Comparison of ENCODE assay signal across 1 cellular context in the genomic region with DNA sequence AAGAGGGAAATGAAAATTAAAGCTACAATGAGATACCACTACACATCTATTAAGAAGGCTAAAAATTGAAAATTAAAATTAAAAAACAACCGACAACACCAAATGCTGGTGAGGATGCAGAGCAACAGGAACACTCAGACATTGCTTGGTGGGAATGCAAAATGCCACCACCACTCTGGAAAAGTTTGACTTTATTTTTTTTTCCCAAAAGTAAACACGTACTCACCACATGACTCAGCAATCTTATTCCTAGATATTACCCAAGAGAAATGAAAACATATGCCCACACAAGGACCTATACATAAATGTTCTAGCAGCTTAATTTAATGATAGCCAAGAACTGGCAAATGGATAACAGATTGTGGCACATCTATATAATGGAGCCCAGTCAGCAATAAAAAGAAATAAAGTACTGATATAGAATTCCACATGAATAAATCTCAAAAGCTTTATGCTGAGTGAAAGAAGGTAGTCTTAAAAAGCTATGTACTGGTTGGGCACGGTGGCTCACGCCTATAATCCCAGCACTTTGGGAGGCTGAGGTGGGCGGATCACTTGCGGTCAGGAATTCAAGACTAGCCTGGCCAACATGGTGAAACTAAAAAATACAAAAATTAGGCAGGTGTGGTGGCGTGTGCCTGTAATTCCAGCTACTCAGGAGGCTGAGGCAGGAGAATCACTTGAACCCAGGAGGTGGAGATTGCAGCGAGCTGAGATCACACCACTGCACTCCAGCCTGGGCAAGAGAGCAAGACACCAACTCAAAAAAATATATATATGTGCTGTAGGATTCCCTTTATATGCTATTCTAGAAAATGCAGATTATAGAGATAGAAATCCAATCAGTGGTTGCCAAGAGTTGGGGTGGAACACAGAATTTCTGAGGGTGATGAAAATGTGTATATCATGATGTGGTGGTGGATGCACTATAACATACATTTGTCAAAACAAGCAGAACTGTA.
A peak's percentile ranks its signal among the peaks of the same experiment; 100 is the strongest.
TF ChIP-seq lines count a peak whose summit lies in the region.

No MANE protein-coding gene starts in this region.

TF ChIP-seq in HepG2, 621 proteins besides CTCF, POLR2A, EP300 and RAD21 (continues in another document):
- peak; percentile 72 for TF ChIP-seq KAT8 (CRISPR knock-in tag; IDR thresholded peaks at IDR 0.05)
- no peak for TF ChIP-seq RBM22 (optimal IDR thresholded peaks at IDR 0.05; ENCODE audit: low read length)
- no peak for TF ChIP-seq PTBP1 (IDR thresholded peaks at IDR 0.05; ENCODE audit: low read depth, low read length, poor library complexity, severe bottlenecking)
- peak in 1 of 2 experiments; percentile 73; a peak in 2 of 4 replicates for TF ChIP-seq KLF16 (CRISPR knock-in tag; IDR thresholded peaks at IDR 0.05)
- TF ChIP-seq, protein P1, sequence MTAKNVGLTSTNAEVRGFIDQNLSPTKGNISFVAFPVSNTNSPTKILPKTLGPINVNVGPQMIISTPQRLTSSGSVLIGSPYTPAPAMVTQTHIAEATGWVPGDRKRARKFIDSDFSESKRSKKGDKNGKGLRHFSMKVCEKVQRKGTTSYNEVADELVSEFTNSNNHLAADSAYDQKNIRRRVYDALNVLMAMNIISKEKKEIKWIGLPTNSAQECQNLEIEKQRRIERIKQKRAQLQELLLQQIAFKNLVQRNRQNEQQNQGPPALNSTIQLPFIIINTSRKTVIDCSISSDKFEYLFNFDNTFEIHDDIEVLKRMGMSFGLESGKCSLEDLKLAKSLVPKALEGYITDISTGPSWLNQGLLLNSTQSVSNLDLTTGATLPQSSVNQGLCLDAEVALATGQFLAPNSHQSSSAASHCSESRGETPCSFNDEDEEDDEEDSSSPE (CRISPR knock-in tag; IDR thresholded peaks at IDR 0.05) = 0 out of 2 replicates have a peak, but pooled peaks have one; percentile 27
- no peak for TF ChIP-seq HNRNPUL1 (IDR thresholded peaks at IDR 0.05; ENCODE audit: low read depth, low read length)
- no peak for TF ChIP-seq ATF7 (IDR thresholded peaks at IDR 0.05)
- TF ChIP-seq ATF7 (CRISPR knock-in tag; IDR thresholded peaks at IDR 0.05) = no peak
- TF ChIP-seq, protein P2, sequence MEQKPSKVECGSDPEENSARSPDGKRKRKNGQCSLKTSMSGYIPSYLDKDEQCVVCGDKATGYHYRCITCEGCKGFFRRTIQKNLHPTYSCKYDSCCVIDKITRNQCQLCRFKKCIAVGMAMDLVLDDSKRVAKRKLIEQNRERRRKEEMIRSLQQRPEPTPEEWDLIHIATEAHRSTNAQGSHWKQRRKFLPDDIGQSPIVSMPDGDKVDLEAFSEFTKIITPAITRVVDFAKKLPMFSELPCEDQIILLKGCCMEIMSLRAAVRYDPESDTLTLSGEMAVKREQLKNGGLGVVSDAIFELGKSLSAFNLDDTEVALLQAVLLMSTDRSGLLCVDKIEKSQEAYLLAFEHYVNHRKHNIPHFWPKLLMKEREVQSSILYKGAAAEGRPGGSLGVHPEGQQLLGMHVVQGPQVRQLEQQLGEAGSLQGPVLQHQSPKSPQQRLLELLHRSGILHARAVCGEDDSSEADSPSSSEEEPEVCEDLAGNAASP (CRISPR knock-in tag; IDR thresholded peaks at IDR 0.05; ENCODE audit: borderline replicate concordance) = peak; percentile 55; the same call in 1 of the 2 replicates
- 0 out of 2 replicates have a peak, but pooled peaks have one; percentile 5 for TF ChIP-seq FOSL1 (CRISPR knock-in tag; IDR thresholded peaks at IDR 0.05; ENCODE audit: borderline replicate concordance)
- TF ChIP-seq, protein P3, sequence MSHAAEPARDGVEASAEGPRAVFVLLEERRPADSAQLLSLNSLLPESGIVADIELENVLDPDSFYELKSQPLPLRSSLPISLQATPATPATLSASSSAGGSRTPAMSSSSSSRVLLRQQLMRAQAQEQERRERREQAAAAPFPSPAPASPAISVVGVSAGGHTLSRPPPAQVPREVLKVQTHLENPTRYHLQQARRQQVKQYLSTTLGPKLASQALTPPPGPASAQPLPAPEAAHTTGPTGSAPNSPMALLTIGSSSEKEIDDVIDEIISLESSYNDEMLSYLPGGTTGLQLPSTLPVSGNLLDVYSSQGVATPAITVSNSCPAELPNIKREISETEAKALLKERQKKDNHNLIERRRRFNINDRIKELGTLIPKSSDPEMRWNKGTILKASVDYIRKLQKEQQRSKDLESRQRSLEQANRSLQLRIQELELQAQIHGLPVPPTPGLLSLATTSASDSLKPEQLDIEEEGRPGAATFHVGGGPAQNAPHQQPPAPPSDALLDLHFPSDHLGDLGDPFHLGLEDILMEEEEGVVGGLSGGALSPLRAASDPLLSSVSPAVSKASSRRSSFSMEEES (CRISPR knock-in tag; IDR thresholded peaks at IDR 0.05) = peak; percentile 48; the same call in 1 of the 2 replicates
- TF ChIP-seq ZNF234 (CRISPR knock-in tag; conservative IDR thresholded peaks at IDR 0.05) = no peak
- peak; percentile 54; the same call in 1 of the 2 replicates for TF ChIP-seq THAP11 (CRISPR knock-in tag; IDR thresholded peaks at IDR 0.05)
- TF ChIP-seq, protein P4, sequence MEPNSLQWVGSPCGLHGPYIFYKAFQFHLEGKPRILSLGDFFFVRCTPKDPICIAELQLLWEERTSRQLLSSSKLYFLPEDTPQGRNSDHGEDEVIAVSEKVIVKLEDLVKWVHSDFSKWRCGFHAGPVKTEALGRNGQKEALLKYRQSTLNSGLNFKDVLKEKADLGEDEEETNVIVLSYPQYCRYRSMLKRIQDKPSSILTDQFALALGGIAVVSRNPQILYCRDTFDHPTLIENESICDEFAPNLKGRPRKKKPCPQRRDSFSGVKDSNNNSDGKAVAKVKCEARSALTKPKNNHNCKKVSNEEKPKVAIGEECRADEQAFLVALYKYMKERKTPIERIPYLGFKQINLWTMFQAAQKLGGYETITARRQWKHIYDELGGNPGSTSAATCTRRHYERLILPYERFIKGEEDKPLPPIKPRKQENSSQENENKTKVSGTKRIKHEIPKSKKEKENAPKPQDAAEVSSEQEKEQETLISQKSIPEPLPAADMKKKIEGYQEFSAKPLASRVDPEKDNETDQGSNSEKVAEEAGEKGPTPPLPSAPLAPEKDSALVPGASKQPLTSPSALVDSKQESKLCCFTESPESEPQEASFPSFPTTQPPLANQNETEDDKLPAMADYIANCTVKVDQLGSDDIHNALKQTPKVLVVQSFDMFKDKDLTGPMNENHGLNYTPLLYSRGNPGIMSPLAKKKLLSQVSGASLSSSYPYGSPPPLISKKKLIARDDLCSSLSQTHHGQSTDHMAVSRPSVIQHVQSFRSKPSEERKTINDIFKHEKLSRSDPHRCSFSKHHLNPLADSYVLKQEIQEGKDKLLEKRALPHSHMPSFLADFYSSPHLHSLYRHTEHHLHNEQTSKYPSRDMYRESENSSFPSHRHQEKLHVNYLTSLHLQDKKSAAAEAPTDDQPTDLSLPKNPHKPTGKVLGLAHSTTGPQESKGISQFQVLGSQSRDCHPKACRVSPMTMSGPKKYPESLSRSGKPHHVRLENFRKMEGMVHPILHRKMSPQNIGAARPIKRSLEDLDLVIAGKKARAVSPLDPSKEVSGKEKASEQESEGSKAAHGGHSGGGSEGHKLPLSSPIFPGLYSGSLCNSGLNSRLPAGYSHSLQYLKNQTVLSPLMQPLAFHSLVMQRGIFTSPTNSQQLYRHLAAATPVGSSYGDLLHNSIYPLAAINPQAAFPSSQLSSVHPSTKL (CRISPR knock-in tag; IDR thresholded peaks at IDR 0.05) = peak; percentile 87
- TF ChIP-seq, protein P5, sequence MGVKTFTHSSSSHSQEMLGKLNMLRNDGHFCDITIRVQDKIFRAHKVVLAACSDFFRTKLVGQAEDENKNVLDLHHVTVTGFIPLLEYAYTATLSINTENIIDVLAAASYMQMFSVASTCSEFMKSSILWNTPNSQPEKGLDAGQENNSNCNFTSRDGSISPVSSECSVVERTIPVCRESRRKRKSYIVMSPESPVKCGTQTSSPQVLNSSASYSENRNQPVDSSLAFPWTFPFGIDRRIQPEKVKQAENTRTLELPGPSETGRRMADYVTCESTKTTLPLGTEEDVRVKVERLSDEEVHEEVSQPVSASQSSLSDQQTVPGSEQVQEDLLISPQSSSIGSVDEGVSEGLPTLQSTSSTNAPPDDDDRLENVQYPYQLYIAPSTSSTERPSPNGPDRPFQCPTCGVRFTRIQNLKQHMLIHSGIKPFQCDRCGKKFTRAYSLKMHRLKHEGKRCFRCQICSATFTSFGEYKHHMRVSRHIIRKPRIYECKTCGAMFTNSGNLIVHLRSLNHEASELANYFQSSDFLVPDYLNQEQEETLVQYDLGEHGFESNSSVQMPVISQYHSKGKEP (CRISPR knock-in tag; IDR thresholded peaks at IDR 0.05) = no peak
- TF ChIP-seq MAFK (conservative IDR thresholded peaks at IDR 0.05 in 1 of 2, IDR thresholded peaks at IDR 0.05 in 1 of 2; ENCODE audit: low read length in 2 of 2) = peak; percentile 94 to 98
- peak; percentile 74 for TF ChIP-seq RARA (CRISPR knock-in tag; IDR thresholded peaks at IDR 0.05)
- no peak for TF ChIP-seq FOXO1 (CRISPR knock-in tag; IDR thresholded peaks at IDR 0.05)
- TF ChIP-seq, protein P6, sequence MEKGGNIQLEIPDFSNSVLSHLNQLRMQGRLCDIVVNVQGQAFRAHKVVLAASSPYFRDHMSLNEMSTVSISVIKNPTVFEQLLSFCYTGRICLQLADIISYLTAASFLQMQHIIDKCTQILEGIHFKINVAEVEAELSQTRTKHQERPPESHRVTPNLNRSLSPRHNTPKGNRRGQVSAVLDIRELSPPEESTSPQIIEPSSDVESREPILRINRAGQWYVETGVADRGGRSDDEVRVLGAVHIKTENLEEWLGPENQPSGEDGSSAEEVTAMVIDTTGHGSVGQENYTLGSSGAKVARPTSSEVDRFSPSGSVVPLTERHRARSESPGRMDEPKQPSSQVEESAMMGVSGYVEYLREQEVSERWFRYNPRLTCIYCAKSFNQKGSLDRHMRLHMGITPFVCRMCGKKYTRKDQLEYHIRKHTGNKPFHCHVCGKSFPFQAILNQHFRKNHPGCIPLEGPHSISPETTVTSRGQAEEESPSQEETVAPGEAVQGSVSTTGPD (CRISPR knock-in tag; IDR thresholded peaks at IDR 0.05) = peak; percentile 38; the same call in 1 of the 2 replicates
- TF ChIP-seq U2AF2 (IDR thresholded peaks at IDR 0.05; ENCODE audit: low read depth, low read length) = no peak
- TF ChIP-seq ZNF773 (CRISPR knock-in tag; IDR thresholded peaks at IDR 0.05; ENCODE audit: borderline replicate concordance) = no peak
- no peak for TF ChIP-seq SOX13 (IDR thresholded peaks at IDR 0.05)
- TF ChIP-seq SOX13 (CRISPR knock-in tag; conservative IDR thresholded peaks at IDR 0.05 in 1 of 2, IDR thresholded peaks at IDR 0.05 in 1 of 2) = peak in 1 of 2 experiments; percentile 52; a peak in 1 of 4 replicates
- TF ChIP-seq CCDC6 (CRISPR knock-in tag; IDR thresholded peaks at IDR 0.05) = 0 out of 2 replicates have a peak, but pooled peaks have one; percentile 16
- peak; percentile 93 for TF ChIP-seq GATAD2A (CRISPR knock-in tag; IDR thresholded peaks at IDR 0.05)
- TF ChIP-seq, protein P7, sequence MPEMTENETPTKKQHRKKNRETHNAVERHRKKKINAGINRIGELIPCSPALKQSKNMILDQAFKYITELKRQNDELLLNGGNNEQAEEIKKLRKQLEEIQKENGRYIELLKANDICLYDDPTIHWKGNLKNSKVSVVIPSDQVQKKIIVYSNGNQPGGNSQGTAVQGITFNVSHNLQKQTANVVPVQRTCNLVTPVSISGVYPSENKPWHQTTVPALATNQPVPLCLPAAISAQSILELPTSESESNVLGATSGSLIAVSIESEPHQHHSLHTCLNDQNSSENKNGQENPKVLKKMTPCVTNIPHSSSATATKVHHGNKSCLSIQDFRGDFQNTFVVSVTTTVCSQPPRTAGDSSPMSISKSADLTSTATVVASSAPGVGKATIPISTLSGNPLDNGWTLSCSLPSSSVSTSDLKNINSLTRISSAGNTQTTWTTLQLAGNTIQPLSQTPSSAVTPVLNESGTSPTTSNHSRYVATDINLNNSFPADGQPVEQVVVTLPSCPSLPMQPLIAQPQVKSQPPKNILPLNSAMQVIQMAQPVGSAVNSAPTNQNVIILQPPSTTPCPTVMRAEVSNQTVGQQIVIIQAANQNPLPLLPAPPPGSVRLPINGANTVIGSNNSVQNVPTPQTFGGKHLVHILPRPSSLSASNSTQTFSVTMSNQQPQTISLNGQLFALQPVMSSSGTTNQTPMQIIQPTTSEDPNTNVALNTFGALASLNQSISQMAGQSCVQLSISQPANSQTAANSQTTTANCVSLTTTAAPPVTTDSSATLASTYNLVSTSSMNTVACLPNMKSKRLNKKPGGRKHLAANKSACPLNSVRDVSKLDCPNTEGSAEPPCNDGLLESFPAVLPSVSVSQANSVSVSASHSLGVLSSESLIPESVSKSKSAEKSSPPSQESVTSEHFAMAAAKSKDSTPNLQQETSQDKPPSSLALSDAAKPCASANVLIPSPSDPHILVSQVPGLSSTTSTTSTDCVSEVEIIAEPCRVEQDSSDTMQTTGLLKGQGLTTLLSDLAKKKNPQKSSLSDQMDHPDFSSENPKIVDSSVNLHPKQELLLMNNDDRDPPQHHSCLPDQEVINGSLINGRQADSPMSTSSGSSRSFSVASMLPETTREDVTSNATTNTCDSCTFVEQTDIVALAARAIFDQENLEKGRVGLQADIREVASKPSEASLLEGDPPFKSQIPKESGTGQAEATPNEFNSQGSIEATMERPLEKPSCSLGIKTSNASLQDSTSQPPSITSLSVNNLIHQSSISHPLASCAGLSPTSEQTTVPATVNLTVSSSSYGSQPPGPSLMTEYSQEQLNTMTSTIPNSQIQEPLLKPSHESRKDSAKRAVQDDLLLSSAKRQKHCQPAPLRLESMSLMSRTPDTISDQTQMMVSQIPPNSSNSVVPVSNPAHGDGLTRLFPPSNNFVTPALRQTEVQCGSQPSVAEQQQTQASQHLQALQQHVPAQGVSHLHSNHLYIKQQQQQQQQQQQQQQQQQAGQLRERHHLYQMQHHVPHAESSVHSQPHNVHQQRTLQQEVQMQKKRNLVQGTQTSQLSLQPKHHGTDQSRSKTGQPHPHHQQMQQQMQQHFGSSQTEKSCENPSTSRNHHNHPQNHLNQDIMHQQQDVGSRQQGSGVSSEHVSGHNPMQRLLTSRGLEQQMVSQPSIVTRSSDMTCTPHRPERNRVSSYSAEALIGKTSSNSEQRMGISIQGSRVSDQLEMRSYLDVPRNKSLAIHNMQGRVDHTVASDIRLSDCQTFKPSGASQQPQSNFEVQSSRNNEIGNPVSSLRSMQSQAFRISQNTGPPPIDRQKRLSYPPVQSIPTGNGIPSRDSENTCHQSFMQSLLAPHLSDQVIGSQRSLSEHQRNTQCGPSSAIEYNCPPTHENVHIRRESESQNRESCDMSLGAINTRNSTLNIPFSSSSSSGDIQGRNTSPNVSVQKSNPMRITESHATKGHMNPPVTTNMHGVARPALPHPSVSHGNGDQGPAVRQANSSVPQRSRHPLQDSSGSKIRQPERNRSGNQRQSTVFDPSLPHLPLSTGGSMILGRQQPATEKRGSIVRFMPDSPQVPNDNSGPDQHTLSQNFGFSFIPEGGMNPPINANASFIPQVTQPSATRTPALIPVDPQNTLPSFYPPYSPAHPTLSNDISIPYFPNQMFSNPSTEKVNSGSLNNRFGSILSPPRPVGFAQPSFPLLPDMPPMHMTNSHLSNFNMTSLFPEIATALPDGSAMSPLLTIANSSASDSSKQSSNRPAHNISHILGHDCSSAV (CRISPR knock-in tag; IDR thresholded peaks at IDR 0.05; ENCODE audit: borderline replicate concordance) = no peak
- peak in 1 of 2 experiments; percentile 24; a peak in 1 of 4 replicates for TF ChIP-seq NR2F1 (CRISPR knock-in tag; IDR thresholded peaks at IDR 0.05)
- no peak for TF ChIP-seq ZKSCAN5 (CRISPR knock-in tag; IDR thresholded peaks at IDR 0.05)
- TF ChIP-seq IRX3 (CRISPR knock-in tag; IDR thresholded peaks at IDR 0.05; ENCODE audit: borderline replicate concordance, low read depth) = no peak
- TF ChIP-seq ZNF572 (CRISPR knock-in tag; IDR thresholded peaks at IDR 0.05) = no peak
- no peak for TF ChIP-seq HOXA7 (CRISPR knock-in tag; IDR thresholded peaks at IDR 0.05)
- TF ChIP-seq, protein P8, sequence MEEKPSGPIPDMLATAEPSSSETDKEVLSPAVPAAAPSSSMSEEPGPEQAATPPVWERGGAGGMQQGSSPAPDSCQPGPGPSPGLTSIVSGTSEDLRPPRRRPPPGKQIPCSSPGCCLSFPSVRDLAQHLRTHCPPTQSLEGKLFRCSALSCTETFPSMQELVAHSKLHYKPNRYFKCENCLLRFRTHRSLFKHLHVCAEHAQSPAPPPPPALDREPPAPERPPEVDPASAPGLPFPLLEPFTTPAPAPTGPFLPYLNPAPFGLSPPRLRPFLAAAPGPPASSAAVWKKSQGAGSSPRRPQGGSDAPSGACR (CRISPR knock-in tag; IDR thresholded peaks at IDR 0.05) = peak; percentile 65; the same call in 1 of the 2 replicates
- TF ChIP-seq ELF3 (CRISPR knock-in tag; IDR thresholded peaks at IDR 0.05) = peak; percentile 41; the same call in 1 of the 2 replicates
